ENCODE assay signal across 1 cellular context in the genomic region with DNA sequence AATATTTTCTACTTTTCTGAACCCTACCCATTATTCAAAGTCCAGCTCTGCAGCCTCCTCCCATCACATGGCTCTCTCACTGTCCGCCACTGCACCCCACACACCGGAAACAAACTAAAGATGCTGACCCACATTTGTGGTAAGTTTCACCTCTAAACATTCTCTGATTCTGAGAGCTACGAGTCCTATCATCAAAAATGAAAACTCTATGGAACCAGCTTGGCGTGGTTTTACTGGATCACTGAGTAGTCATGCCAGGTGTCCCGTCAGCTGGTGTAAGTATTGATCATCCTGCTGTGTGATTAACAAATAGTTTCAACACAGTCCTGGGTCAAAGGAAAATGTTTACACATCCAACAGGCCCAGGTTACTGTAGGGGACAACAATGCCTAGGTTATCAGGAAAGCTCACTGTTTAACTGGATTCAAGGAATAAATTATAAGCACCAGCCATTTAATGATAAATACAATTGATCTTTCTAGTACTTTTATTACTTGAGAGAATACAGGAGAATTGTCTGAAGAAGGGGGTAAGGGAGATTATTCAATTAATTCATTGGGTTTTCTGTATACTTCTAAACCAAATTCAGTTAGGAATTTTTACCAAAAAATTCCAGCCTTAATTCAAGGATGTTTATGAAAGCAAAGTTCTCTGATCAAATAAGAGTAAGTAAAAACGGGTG.
A peak's percentile ranks its signal among the peaks of the same experiment; 100 is the strongest.
TF ChIP-seq lines count a peak whose summit lies in the region.

No MANE protein-coding gene starts in this region.

TF ChIP-seq in HepG2, 621 proteins besides CTCF, POLR2A, EP300 and RAD21 (continued from another document and continues in another):
- TF ChIP-seq, protein P1, sequence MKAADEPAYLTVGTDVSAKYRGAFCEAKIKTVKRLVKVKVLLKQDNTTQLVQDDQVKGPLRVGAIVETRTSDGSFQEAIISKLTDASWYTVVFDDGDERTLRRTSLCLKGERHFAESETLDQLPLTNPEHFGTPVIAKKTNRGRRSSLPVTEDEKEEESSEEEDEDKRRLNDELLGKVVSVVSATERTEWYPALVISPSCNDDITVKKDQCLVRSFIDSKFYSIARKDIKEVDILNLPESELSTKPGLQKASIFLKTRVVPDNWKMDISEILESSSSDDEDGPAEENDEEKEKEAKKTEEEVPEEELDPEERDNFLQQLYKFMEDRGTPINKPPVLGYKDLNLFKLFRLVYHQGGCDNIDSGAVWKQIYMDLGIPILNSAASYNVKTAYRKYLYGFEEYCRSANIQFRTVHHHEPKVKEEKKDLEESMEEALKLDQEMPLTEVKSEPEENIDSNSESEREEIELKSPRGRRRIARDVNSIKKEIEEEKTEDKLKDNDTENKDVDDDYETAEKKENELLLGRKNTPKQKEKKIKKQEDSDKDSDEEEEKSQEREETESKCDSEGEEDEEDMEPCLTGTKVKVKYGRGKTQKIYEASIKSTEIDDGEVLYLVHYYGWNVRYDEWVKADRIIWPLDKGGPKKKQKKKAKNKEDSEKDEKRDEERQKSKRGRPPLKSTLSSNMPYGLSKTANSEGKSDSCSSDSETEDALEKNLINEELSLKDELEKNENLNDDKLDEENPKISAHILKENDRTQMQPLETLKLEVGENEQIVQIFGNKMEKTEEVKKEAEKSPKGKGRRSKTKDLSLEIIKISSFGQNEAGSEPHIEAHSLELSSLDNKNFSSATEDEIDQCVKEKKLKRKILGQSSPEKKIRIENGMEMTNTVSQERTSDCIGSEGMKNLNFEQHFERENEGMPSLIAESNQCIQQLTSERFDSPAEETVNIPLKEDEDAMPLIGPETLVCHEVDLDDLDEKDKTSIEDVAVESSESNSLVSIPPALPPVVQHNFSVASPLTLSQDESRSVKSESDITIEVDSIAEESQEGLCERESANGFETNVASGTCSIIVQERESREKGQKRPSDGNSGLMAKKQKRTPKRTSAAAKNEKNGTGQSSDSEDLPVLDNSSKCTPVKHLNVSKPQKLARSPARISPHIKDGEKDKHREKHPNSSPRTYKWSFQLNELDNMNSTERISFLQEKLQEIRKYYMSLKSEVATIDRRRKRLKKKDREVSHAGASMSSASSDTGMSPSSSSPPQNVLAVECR (CRISPR knock-in tag; IDR thresholded peaks at IDR 0.05; ENCODE audit: borderline replicate concordance): peak; percentile 71; the same call in 1 of the 2 replicates
- no peak for TF ChIP-seq ZNF292 (CRISPR knock-in tag; IDR thresholded peaks at IDR 0.05; ENCODE audit: borderline replicate concordance, low read depth)
- TF ChIP-seq TOPORS (CRISPR knock-in tag; IDR thresholded peaks at IDR 0.05): no peak
- TF ChIP-seq ZIK1 (CRISPR knock-in tag; IDR thresholded peaks at IDR 0.05; ENCODE audit: borderline replicate concordance, low read depth): no peak
- TF ChIP-seq ZNF354B (CRISPR knock-in tag; IDR thresholded peaks at IDR 0.05): no peak
- TF ChIP-seq PHB2 (IDR thresholded peaks at IDR 0.05; ENCODE audit: partially characterized antibody): no peak
- no peak for TF ChIP-seq ZNF703 (CRISPR knock-in tag; IDR thresholded peaks at IDR 0.05; ENCODE audit: borderline replicate concordance)
- TF ChIP-seq, protein P2, sequence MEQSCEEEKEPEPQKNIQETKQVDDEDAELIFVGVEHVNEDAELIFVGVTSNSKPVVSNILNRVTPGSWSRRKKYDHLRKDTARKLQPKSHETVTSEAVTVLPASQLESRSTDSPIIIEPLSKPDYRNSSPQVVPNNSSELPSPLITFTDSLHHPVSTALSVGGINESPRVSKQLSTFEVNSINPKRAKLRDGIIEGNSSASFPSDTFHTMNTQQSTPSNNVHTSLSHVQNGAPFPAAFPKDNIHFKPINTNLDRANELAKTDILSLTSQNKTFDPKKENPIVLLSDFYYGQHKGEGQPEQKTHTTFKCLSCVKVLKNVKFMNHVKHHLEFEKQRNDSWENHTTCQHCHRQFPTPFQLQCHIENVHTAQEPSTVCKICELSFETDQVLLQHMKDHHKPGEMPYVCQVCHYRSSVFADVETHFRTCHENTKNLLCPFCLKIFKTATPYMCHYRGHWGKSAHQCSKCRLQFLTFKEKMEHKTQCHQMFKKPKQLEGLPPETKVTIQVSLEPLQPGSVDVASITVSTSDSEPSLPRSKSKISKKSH (CRISPR knock-in tag; IDR thresholded peaks at IDR 0.05; ENCODE audit: borderline replicate concordance): no peak
- peak; percentile 96; the same call in 1 of the 2 replicates for TF ChIP-seq FOXJ3 (CRISPR knock-in tag; IDR thresholded peaks at IDR 0.05; ENCODE audit: borderline replicate concordance)
- TF ChIP-seq, protein P3, sequence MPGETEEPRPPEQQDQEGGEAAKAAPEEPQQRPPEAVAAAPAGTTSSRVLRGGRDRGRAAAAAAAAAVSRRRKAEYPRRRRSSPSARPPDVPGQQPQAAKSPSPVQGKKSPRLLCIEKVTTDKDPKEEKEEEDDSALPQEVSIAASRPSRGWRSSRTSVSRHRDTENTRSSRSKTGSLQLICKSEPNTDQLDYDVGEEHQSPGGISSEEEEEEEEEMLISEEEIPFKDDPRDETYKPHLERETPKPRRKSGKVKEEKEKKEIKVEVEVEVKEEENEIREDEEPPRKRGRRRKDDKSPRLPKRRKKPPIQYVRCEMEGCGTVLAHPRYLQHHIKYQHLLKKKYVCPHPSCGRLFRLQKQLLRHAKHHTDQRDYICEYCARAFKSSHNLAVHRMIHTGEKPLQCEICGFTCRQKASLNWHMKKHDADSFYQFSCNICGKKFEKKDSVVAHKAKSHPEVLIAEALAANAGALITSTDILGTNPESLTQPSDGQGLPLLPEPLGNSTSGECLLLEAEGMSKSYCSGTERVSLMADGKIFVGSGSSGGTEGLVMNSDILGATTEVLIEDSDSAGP (CRISPR knock-in tag; IDR thresholded peaks at IDR 0.05; ENCODE audit: borderline replicate concordance): no peak
- TF ChIP-seq ZNF878 (CRISPR knock-in tag; IDR thresholded peaks at IDR 0.05): peak; percentile 93; the same call in 1 of the 2 replicates
- no peak for TF ChIP-seq ZSCAN25 (CRISPR knock-in tag; IDR thresholded peaks at IDR 0.05)
- TF ChIP-seq, protein P4, sequence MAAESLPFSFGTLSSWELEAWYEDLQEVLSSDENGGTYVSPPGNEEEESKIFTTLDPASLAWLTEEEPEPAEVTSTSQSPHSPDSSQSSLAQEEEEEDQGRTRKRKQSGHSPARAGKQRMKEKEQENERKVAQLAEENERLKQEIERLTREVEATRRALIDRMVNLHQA (CRISPR knock-in tag; IDR thresholded peaks at IDR 0.05): no peak
- no peak for TF ChIP-seq RFX5 (IDR thresholded peaks at IDR 0.05; ENCODE audit: low read depth, low read length)
- TF ChIP-seq ZNF3 (CRISPR knock-in tag; IDR thresholded peaks at IDR 0.05): no peak
- TF ChIP-seq ZNF430 (CRISPR knock-in tag; IDR thresholded peaks at IDR 0.05): peak; percentile 95
- TF ChIP-seq RXRB (CRISPR knock-in tag; IDR thresholded peaks at IDR 0.05; ENCODE audit: borderline replicate concordance): peak; percentile 94
- TF ChIP-seq ZBTB20 (CRISPR knock-in tag; IDR thresholded peaks at IDR 0.05; ENCODE audit: borderline replicate concordance, low read depth): peak; percentile 73; the same call in 1 of the 2 replicates
- no peak for TF ChIP-seq HNRNPH1 (optimal IDR thresholded peaks at IDR 0.05; ENCODE audit: low read depth, low read length)
- no peak for TF ChIP-seq NFE2L1 (CRISPR knock-in tag; IDR thresholded peaks at IDR 0.05; ENCODE audit: borderline replicate concordance)
- TF ChIP-seq RBFOX2 (IDR thresholded peaks at IDR 0.05; ENCODE audit: low read depth, low read length): no peak
- no peak for TF ChIP-seq ZNF569 (CRISPR knock-in tag; IDR thresholded peaks at IDR 0.05; ENCODE audit: borderline replicate concordance)
- TF ChIP-seq, protein P5, sequence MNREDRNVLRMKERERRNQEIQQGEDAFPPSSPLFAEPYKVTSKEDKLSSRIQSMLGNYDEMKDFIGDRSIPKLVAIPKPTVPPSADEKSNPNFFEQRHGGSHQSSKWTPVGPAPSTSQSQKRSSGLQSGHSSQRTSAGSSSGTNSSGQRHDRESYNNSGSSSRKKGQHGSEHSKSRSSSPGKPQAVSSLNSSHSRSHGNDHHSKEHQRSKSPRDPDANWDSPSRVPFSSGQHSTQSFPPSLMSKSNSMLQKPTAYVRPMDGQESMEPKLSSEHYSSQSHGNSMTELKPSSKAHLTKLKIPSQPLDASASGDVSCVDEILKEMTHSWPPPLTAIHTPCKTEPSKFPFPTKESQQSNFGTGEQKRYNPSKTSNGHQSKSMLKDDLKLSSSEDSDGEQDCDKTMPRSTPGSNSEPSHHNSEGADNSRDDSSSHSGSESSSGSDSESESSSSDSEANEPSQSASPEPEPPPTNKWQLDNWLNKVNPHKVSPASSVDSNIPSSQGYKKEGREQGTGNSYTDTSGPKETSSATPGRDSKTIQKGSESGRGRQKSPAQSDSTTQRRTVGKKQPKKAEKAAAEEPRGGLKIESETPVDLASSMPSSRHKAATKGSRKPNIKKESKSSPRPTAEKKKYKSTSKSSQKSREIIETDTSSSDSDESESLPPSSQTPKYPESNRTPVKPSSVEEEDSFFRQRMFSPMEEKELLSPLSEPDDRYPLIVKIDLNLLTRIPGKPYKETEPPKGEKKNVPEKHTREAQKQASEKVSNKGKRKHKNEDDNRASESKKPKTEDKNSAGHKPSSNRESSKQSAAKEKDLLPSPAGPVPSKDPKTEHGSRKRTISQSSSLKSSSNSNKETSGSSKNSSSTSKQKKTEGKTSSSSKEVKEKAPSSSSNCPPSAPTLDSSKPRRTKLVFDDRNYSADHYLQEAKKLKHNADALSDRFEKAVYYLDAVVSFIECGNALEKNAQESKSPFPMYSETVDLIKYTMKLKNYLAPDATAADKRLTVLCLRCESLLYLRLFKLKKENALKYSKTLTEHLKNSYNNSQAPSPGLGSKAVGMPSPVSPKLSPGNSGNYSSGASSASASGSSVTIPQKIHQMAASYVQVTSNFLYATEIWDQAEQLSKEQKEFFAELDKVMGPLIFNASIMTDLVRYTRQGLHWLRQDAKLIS (CRISPR knock-in tag; IDR thresholded peaks at IDR 0.05): no peak; the same call in 1 of the 2 replicates
- no peak for TF ChIP-seq HMGA1 (CRISPR knock-in tag; conservative IDR thresholded peaks at IDR 0.05)
- TF ChIP-seq PCBP2 (optimal IDR thresholded peaks at IDR 0.05; ENCODE audit: low read depth, low read length, poor library complexity, severe bottlenecking): no peak
- no peak for TF ChIP-seq ZNF432 (CRISPR knock-in tag; IDR thresholded peaks at IDR 0.05; ENCODE audit: borderline replicate concordance)
- no peak for TF ChIP-seq ZNF598 (CRISPR knock-in tag; IDR thresholded peaks at IDR 0.05; ENCODE audit: borderline replicate concordance)
- 0 out of 2 replicates have a peak, but pooled peaks have one; percentile 37 for TF ChIP-seq ZKSCAN8 (CRISPR knock-in tag; IDR thresholded peaks at IDR 0.05; ENCODE audit: borderline replicate concordance)
- peak; percentile 84 for TF ChIP-seq ASH2L (IDR thresholded peaks at IDR 0.05; ENCODE audit: insufficient read length, low read depth, low read length)
- TF ChIP-seq CHCHD3 (CRISPR knock-in tag; IDR thresholded peaks at IDR 0.05): no peak
- TF ChIP-seq SMC3 (IDR thresholded peaks at IDR 0.05; ENCODE audit: low read length): peak; percentile 32
- peak; percentile 75 for TF ChIP-seq ZNF772 (CRISPR knock-in tag; IDR thresholded peaks at IDR 0.05)
- no peak for TF ChIP-seq SP140L (CRISPR knock-in tag; IDR thresholded peaks at IDR 0.05; ENCODE audit: borderline replicate concordance)
- TF ChIP-seq POGZ (CRISPR knock-in tag; IDR thresholded peaks at IDR 0.05): peak; percentile 71
- TF ChIP-seq HNRNPL (IDR thresholded peaks at IDR 0.05; ENCODE audit: low read depth, low read length): no peak
- no peak for TF ChIP-seq SIN3B (IDR thresholded peaks at IDR 0.05; ENCODE audit: low read length)
- TF ChIP-seq, protein P6, sequence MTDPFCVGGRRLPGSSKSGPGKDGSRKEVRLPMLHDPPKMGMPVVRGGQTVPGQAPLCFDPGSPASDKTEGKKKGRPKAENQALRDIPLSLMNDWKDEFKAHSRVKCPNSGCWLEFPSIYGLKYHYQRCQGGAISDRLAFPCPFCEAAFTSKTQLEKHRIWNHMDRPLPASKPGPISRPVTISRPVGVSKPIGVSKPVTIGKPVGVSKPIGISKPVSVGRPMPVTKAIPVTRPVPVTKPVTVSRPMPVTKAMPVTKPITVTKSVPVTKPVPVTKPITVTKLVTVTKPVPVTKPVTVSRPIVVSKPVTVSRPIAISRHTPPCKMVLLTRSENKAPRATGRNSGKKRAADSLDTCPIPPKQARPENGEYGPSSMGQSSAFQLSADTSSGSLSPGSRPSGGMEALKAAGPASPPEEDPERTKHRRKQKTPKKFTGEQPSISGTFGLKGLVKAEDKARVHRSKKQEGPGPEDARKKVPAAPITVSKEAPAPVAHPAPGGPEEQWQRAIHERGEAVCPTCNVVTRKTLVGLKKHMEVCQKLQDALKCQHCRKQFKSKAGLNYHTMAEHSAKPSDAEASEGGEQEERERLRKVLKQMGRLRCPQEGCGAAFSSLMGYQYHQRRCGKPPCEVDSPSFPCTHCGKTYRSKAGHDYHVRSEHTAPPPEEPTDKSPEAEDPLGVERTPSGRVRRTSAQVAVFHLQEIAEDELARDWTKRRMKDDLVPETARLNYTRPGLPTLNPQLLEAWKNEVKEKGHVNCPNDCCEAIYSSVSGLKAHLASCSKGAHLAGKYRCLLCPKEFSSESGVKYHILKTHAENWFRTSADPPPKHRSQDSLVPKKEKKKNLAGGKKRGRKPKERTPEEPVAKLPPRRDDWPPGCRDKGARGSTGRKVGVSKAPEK (CRISPR knock-in tag; IDR thresholded peaks at IDR 0.05; ENCODE audit: borderline replicate concordance): no peak
- TF ChIP-seq DMAP1 (CRISPR knock-in tag; IDR thresholded peaks at IDR 0.05): peak; percentile 62
- TF ChIP-seq ZNF256 (CRISPR knock-in tag; conservative IDR thresholded peaks at IDR 0.05): no peak
- TF ChIP-seq, protein P7, sequence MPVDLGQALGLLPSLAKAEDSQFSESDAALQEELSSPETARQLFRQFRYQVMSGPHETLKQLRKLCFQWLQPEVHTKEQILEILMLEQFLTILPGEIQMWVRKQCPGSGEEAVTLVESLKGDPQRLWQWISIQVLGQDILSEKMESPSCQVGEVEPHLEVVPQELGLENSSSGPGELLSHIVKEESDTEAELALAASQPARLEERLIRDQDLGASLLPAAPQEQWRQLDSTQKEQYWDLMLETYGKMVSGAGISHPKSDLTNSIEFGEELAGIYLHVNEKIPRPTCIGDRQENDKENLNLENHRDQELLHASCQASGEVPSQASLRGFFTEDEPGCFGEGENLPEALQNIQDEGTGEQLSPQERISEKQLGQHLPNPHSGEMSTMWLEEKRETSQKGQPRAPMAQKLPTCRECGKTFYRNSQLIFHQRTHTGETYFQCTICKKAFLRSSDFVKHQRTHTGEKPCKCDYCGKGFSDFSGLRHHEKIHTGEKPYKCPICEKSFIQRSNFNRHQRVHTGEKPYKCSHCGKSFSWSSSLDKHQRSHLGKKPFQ (CRISPR knock-in tag; IDR thresholded peaks at IDR 0.05; ENCODE audit: insufficient replicate concordance): peak; percentile 83
- TF ChIP-seq ZNF451 (CRISPR knock-in tag; IDR thresholded peaks at IDR 0.05): no peak
- no peak for TF ChIP-seq SCMH1 (CRISPR knock-in tag; IDR thresholded peaks at IDR 0.05; ENCODE audit: borderline replicate concordance)
- 0 out of 2 replicates have a peak, but pooled peaks have one; percentile 25 for TF ChIP-seq JUNB (CRISPR knock-in tag; IDR thresholded peaks at IDR 0.05; ENCODE audit: borderline replicate concordance)
- TF ChIP-seq, protein P8, sequence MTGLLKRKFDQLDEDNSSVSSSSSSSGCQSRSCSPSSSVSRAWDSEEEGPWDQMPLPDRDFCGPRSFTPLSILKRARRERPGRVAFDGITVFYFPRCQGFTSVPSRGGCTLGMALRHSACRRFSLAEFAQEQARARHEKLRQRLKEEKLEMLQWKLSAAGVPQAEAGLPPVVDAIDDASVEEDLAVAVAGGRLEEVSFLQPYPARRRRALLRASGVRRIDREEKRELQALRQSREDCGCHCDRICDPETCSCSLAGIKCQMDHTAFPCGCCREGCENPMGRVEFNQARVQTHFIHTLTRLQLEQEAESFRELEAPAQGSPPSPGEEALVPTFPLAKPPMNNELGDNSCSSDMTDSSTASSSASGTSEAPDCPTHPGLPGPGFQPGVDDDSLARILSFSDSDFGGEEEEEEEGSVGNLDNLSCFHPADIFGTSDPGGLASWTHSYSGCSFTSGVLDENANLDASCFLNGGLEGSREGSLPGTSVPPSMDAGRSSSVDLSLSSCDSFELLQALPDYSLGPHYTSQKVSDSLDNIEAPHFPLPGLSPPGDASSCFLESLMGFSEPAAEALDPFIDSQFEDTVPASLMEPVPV (CRISPR knock-in tag; IDR thresholded peaks at IDR 0.05): no peak
